Comparison of ENCODE assay signal across 13 cellular contexts in genomic region chr20:41064377-41064776, GRCh38. TPM values are rescaled to one million over a fixed set of nuclear protein-coding genes. Genes with fewer than 3 reads are reported as not detected.
A peak's percentile ranks its signal among the peaks of the same experiment; 100 is the strongest.
DNase-seq lines count a peak whose midpoint lies in the region; ATAC-seq and TF ChIP-seq lines count a peak whose summit lies in the region.
"Had no signal": no experiment of that assay in that cellular context is flagged by ENCODE, and none has a peak within 500 bp of the region (broad histone marks: within the 10 kb centered on the region; RNA-seq: fewer than 3 reads in every experiment).

No MANE protein-coding gene starts in this region.

- peak; percentile 62 for ATAC-seq in GM19035 (IDR thresholded peaks at IDR 0.05; ENCODE audit: unreplicated experiment)
- peak; percentile 75 for ATAC-seq in HG02623 (IDR thresholded peaks at IDR 0.05; ENCODE audit: unreplicated experiment)
- peak; percentile 62 for ATAC-seq in HG03521 (IDR thresholded peaks at IDR 0.05; ENCODE audit: unreplicated experiment)
- ATAC-seq in GM21737 (IDR thresholded peaks at IDR 0.05; ENCODE audit: unreplicated experiment) = no peak
- ATAC-seq: activated T-cell treated with anti-CD3 and anti-CD28 coated beads, Interleukin-2, amount 50 U/mL, for 4 hours had no signal

- H3K4me1 ChIP-seq in ovary (ENCODE audit: insufficient read depth) = peaks cover 2% of the 10 kb centered on the region
- H3K4me1 ChIP-seq: uterus had no signal

- H3K27me3 ChIP-seq in ovary = no peaks in the 10 kb centered on the region
- H3K27me3 ChIP-seq: uterus had no signal

- intact Hi-C loops in ovary (cut with DNase I) = no loop called here

- no peak for TF ChIP-seq POLR2A in ovary (IDR thresholded peaks at IDR 0.05)

- no peak overlapping the region for H3K4me3 ChIP-seq in ovary
- H3K4me3 ChIP-seq: uterus had no signal

- no peak for TF ChIP-seq EP300 in ovary (IDR thresholded peaks at IDR 0.05)

- no peak overlapping the region for H3K27ac ChIP-seq in ovary
- H3K27ac ChIP-seq: uterus had no signal

- WGBS in ovary, 3 donors = 86 to 98% (median 92%) methylated on average over 1 of the region's 1 CpG

- CTCF ChIA-PET in GM10248 (lab: Yijun Ruan, JAX) = interaction anchor here (0.9 to 5.2 kb wide), 7 partner anchors 8 to 101 kb away, joined by 3 to 24 read pairs (median 4); no protein-coding TSS in a partner anchor

- no peaks in the 10 kb centered on the region for H3K9me3 ChIP-seq in ovary
- H3K9me3 ChIP-seq: uterus had no signal

- no peaks in the 10 kb centered on the region for H3K36me3 ChIP-seq in ovary
- H3K36me3 ChIP-seq: uterus had no signal

- POLR2A ChIA-PET in GM10248 (lab: Yijun Ruan, JAX) = no interaction called here

- TF ChIP-seq CTCF in GM10248 (IDR thresholded peaks at IDR 0.05; ENCODE audit: control extremely low read depth, extremely low read depth, low read depth, missing control alignments) (peak; percentile 44), ovary (IDR thresholded peaks at IDR 0.05) (no peak)

- DNase-seq in GM10248 (ENCODE audit: extremely low spot score) (peak; percentile 60), DMS79 (lab: John Stamatoyannopoulos, UW) (no peak), NCI-H2107 treated with DMSO at 0.1 percent for 48 hours (lab: John Stamatoyannopoulos, UW; ENCODE audit: unreplicated experiment) (no peak), ovary (no peak)
- DNase-seq: activated T-cell treated with anti-CD3 and anti-CD28 coated beads, Interleukin-2, amount 50 U/mL, for 4 hours; endodermal cell; NCI-H1092 treated with DMSO at 0.1 percent for 48 hours; Right ventricle myocardium superior; uterus had no signal

RNA-seq across cellular contexts. Expression of gene TOP1, which starts 35.8 kb away (rescaled TPM):
- total RNA-seq in ovary = 10 to 100 TPM; 24.8 to 41.8 (median 35.6) TPM
- polyA plus RNA-seq in ovary = 10 to 100 TPM; 20.9 to 48.4 TPM
